8 cellular contexts compared by ENCODE assay signal in the genomic region with DNA sequence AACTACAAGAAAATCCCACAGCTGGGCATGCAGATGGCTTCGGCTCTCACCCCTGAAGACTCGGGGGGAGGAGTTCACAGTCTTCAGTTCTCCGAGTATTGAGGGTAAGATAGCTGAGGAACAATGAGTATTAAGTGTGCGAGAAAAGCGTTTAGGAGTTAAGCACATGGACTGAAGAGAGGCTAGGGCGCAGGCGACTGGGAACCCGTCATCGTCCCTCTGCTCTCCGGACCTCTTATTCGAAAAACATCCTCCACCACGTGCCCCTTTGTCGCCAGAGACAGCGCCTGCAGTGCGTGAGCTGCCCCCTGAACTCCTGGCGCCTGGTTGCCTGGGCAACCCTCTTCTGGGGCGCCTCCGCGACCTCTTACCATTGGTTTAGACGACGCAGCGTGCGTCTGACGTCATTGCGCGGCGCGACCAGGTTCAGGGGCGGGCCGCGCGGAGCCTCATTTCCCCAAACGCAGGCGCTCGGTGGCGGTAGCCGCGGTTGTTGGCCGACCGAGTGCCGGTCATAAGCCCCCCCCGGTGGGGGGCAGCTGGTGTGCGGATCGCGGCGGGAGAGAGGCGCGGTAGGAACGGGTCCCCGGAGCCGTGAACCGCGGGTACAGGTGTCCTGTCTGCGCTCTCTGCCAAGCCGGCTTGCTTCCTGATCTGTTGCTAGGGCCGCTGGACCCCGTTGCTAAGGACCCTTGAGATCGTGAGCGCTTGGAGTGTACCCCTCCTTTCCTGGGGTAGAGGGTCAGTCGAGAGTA. TPM values are rescaled to one million over a fixed set of nuclear protein-coding genes. Genes with fewer than 3 reads are reported as not detected.
DNase-seq lines count a peak whose midpoint lies in the region; ATAC-seq and TF ChIP-seq lines count a peak whose summit lies in the region.

A gene (plus strand): TSS at position 452 of the 755 bp plus-strand sequence. CDS start 4,024 bp downstream, outside the sequence.

- DNase-seq in GM04503 (ENCODE audit: low read depth) (peak; percentile 66), HFFc6 (peak; percentile 94), NB4 (ENCODE audit: low read depth) (peak; percentile 97), SK-N-MC (ENCODE audit: low read depth, low spot score) (peak; percentile 34), substantia nigra (lab: John Stamatoyannopoulos, UW) (peak; percentile 43 to 97 (median 86))
- peak; percentile 95 for DNase-seq in activated naive CD4-positive, alpha-beta T cell treated with anti-CD3 and anti-CD28 coated beads, Interleukin-2, amount 10 ng/mL, durations not matched to agents 7 days and 5 days

- peak; percentile 100 for ATAC-seq in gastroesophageal sphincter

- no peak for TF ChIP-seq EP300 in gastroesophageal sphincter (IDR thresholded peaks at IDR 0.05)

- H3K9me3 Mint-ChIP-seq in HFFc6: no peaks in the 10 kb centered on the region
- H3K9me3 Mint-ChIP-seq in activated naive CD4-positive, alpha-beta T cell treated with anti-CD3 and anti-CD28 coated beads, Interleukin-2, amount 10 ng/mL, durations not matched to agents 7 days and 5 days: no peaks in the 10 kb centered on the region

- peak within 1 kb of the TSS; percentile 98 for H3K27ac Mint-ChIP-seq in HFFc6
- H3K27ac Mint-ChIP-seq in activated naive CD4-positive, alpha-beta T cell treated with anti-CD3 and anti-CD28 coated beads, Interleukin-2, amount 10 ng/mL, durations not matched to agents 7 days and 5 days: peak within 1 kb of the TSS; percentile 87

- peak within 1 kb of the TSS; percentile 92 for H3K4me3 ChIP-seq in NB4 (ENCODE audit: low read depth, low read length)
- H3K4me3 ChIP-seq in SK-N-MC: peak within 1 kb of the TSS; percentile 84
- peak within 1 kb of the TSS; percentile 61 to 63 for H3K4me3 ChIP-seq in gastroesophageal sphincter
- peak within 1 kb of the TSS; percentile 70 to 78 for H3K4me3 ChIP-seq in neutrophil (ENCODE audit: low read depth in 1 of 2, low read length in 1 of 2)

- WGBS in gastroesophageal sphincter (ENCODE audit: low coverage in 1 of 2), 2 donors: 0% methylated on average over 10 to 23 of the region's 60 CpGs

- H3K4me3 Mint-ChIP-seq in HFFc6: peak within 1 kb of the TSS; percentile 97
- H3K4me3 Mint-ChIP-seq in activated naive CD4-positive, alpha-beta T cell treated with anti-CD3 and anti-CD28 coated beads, Interleukin-2, amount 10 ng/mL, durations not matched to agents 7 days and 5 days: peak within 1 kb of the TSS; percentile 92

- H3K9ac ChIP-seq in SK-N-MC (ENCODE audit: insufficient read length): peak within 1 kb of the TSS; percentile 80

- H3K27me3 ChIP-seq in gastroesophageal sphincter (no peaks in the 10 kb centered on the region), neutrophil (no peaks in the 10 kb centered on the region)

- H3K9me3 ChIP-seq in SK-N-MC (ENCODE audit: low read depth, low read length): no peaks in the 10 kb centered on the region
- H3K9me3 ChIP-seq in gastroesophageal sphincter: no peaks in the 10 kb centered on the region
- H3K9me3 ChIP-seq in neutrophil: no peaks in the 10 kb centered on the region

- CTCF ChIA-PET in activated naive CD4-positive, alpha-beta T cell treated with anti-CD3 and anti-CD28 coated beads, Interleukin-2, amount 10 ng/mL, durations not matched to agents 7 days and 5 days (lab: Charles Lee): interaction anchor here (1.2 to 1.5 kb wide), 2 partner anchors 15 to 16 kb away, joined by 3 to 4 read pairs; no protein-coding TSS in a partner anchor

- H3K27ac ChIP-seq in SK-N-MC (peak within 1 kb of the TSS; percentile 68; the same call in 1 of the 2 replicates), gastroesophageal sphincter (peak within 1 kb of the TSS; percentile 21 to 89 (median 78)), neutrophil (no peak within 1 kb of the TSS), substantia nigra (ENCODE audit: low read depth, low read length, poor library complexity, severe bottlenecking) (peak within 1 kb of the TSS; percentile 60)

- H3K36me3 ChIP-seq in SK-N-MC (ENCODE audit: insufficient read depth, low read length) (peaks cover 8% of the 10 kb centered on the region; the same call in 1 of the 2 replicates), gastroesophageal sphincter (peaks cover 0 to 14% of the 10 kb centered on the region in 2 donors), neutrophil (peaks cover 7% of the 10 kb centered on the region)

- H3K36me3 Mint-ChIP-seq in HFFc6 (ENCODE audit: low read depth): peaks cover 7% of the 10 kb centered on the region; the same call in 1 of the 2 replicates
- H3K36me3 Mint-ChIP-seq in activated naive CD4-positive, alpha-beta T cell treated with anti-CD3 and anti-CD28 coated beads, Interleukin-2, amount 10 ng/mL, durations not matched to agents 7 days and 5 days: no peaks in the 10 kb centered on the region

- H3K4me1 Mint-ChIP-seq in HFFc6 (ENCODE audit: low read depth): peaks cover 29% of the 10 kb centered on the region
- H3K4me1 Mint-ChIP-seq in activated naive CD4-positive, alpha-beta T cell treated with anti-CD3 and anti-CD28 coated beads, Interleukin-2, amount 10 ng/mL, durations not matched to agents 7 days and 5 days: peaks cover 27% of the 10 kb centered on the region

- TF ChIP-seq POLR2A in NB4 (IDR thresholded peaks at IDR 0.05; ENCODE audit: extremely low read depth, insufficient read length): peak; percentile 68
- TF ChIP-seq POLR2A in gastroesophageal sphincter (IDR thresholded peaks at IDR 0.05): peak; percentile 53 to 57

- H3K27me3 Mint-ChIP-seq in HFFc6 (ENCODE audit: insufficient read depth): no peaks in the 10 kb centered on the region
- H3K27me3 Mint-ChIP-seq in activated naive CD4-positive, alpha-beta T cell treated with anti-CD3 and anti-CD28 coated beads, Interleukin-2, amount 10 ng/mL, durations not matched to agents 7 days and 5 days: no peaks in the 10 kb centered on the region

- H3K4me1 ChIP-seq in gastroesophageal sphincter (peaks cover 12 to 25% (median 13%) of the 10 kb centered on the region in 3 donors), neutrophil (ENCODE audit: control insufficient read depth in 1 of 2, insufficient read depth in 1 of 2, low read depth in 1 of 2, low read length in 1 of 2) (peaks cover 5 to 11% of the 10 kb centered on the region in 2 experiments)

- TF ChIP-seq CTCF in HFFc6 (IDR thresholded peaks at IDR 0.05) (no peak), NB4 (IDR thresholded peaks at IDR 0.05; ENCODE audit: low read depth, low read length) (no peak), gastroesophageal sphincter (IDR thresholded peaks at IDR 0.05) (peak in 1 of 4 experiments; percentile 8), neutrophil (IDR thresholded peaks at IDR 0.05) (no peak)

RNA-seq across cellular contexts. Expression of the gene that starts here (rescaled TPM):
- total RNA-seq in HFFc6 (2021; fragmentation: NEBNext Ultra II Directional; extraction: Animal tissue kit (Norgen Biotek cat#: 25700)): 10 to 100 TPM in 5 of 6 experiments, 1 to 10 TPM in 1; 9.6 to 12.6 (median 10.5) TPM
- total RNA-seq in gastroesophageal sphincter: 10 to 100 TPM; 27.3 to 38.6 (median 30.5) TPM

Comparison
In these comparisons a context has a peak if more than half of its experiments do, and no peak if none do; other contexts are left out.
1. DNase-seq: peak in every context shown above with its lines; median percentile 97 in NB4; 95 in activated naive CD4-positive, alpha-beta T cell treated with anti-CD3 and anti-CD28 coated beads, Interleukin-2, amount 10 ng/mL, durations not matched to agents 7 days and 5 days; 94 in HFFc6; 86 in substantia nigra; 66 in GM04503; 34 in SK-N-MC.